Comparison of ENCODE assay signal across 14 cellular contexts in genomic region chr4:138680251-138680650, GRCh38.
DNase-seq lines count a peak whose midpoint lies in the region; ATAC-seq and TF ChIP-seq lines count a peak whose summit lies in the region.
"Had no signal": no experiment of that assay in that cellular context is flagged by ENCODE, and none has a peak within 500 bp of the region (broad histone marks: within the 10 kb centered on the region; RNA-seq: fewer than 3 reads in every experiment).

No MANE protein-coding gene starts in this region.

- no peaks in the 10 kb centered on the region for H4K20me1 ChIP-seq in GM23338 (replicated peaks; ENCODE audit: insufficient read depth)
- no peaks in the 10 kb centered on the region for H4K20me1 ChIP-seq in neural progenitor cell (ENCODE audit: low read depth)

- no peak overlapping the region for H3K4me3 ChIP-seq in GM23338
- H3K4me3 ChIP-seq in SJSA1: no peak overlapping the region
- H3K4me3 ChIP-seq in neural progenitor cell: no peak overlapping the region
- H3K4me3 ChIP-seq: A549, MG63, PC-9 had no signal

- H3K27me3 Mint-ChIP-seq in GM23338 (ENCODE audit: insufficient read depth, low read depth, poor library complexity): no peaks in the 10 kb centered on the region
- H3K27me3 Mint-ChIP-seq in neural progenitor cell (ENCODE audit: insufficient read depth, low read depth): no peaks in the 10 kb centered on the region
- H3K27me3 Mint-ChIP-seq in activated CD8-positive, alpha-beta T cell treated with anti-CD3 and anti-CD28 coated beads for 36 hours: peaks cover 10% of the 10 kb centered on the region

- H3K4me2 ChIP-seq in GM23338 (no peak overlapping the region), neural progenitor cell (no peak overlapping the region)

- H3F3A ChIP-seq in GM23338 (replicated peaks; ENCODE audit: low read depth) (no peaks in the 10 kb centered on the region), neural progenitor cell (ENCODE audit: low read depth) (peaks cover 10% of the 10 kb centered on the region)

- H2AFZ ChIP-seq in GM23338 (no peak overlapping the region), neural progenitor cell (replicated peaks) (peak overlapping the region; percentile 1)
- H2AFZ ChIP-seq: PC-9 had no signal

- H3K27me3 ChIP-seq in GM23338 (ENCODE audit: insufficient read depth): no peaks in the 10 kb centered on the region
- no peaks in the 10 kb centered on the region for H3K27me3 ChIP-seq in SJSA1 (replicated peaks)
- H3K27me3 ChIP-seq in neural progenitor cell: no peaks in the 10 kb centered on the region
- H3K27me3 ChIP-seq: BE2C, MG63 had no signal

- TF ChIP-seq CTCF in GM23338 (conservative IDR thresholded peaks at IDR 0.05; ENCODE audit: low read depth in 2 of 2): no peak
- TF ChIP-seq CTCF in neural progenitor cell (IDR thresholded peaks at IDR 0.05): no peak
- TF ChIP-seq CTCF in activated CD8-positive, alpha-beta T cell treated with anti-CD3 and anti-CD28 coated beads for 36 hours (IDR thresholded peaks at IDR 0.05): no peak

- no peak overlapping the region for H3K27ac ChIP-seq in GM23338 (ENCODE audit: low read depth)
- 0 out of 2 replicates have a peak overlapping the region, but pooled peaks have one; percentile 15 for H3K27ac ChIP-seq in SJSA1
- H3K27ac ChIP-seq in neural progenitor cell: no peak overlapping the region
- H3K27ac ChIP-seq: A549, PC-9, RWPE1 had no signal

- peaks cover 26% of the 10 kb centered on the region for H3K4me1 Mint-ChIP-seq in GM23338
- H3K4me1 Mint-ChIP-seq in neural progenitor cell: peaks cover 30% of the 10 kb centered on the region
- no peaks in the 10 kb centered on the region for H3K4me1 Mint-ChIP-seq in activated CD8-positive, alpha-beta T cell treated with anti-CD3 and anti-CD28 coated beads for 36 hours (ENCODE audit: low read depth)

- H3K36me3 Mint-ChIP-seq in GM23338 (ENCODE audit: low read depth) (no peaks in the 10 kb centered on the region), neural progenitor cell (peaks cover 3% of the 10 kb centered on the region)
- H3K36me3 Mint-ChIP-seq in activated CD8-positive, alpha-beta T cell treated with anti-CD3 and anti-CD28 coated beads for 36 hours (ENCODE audit: low read depth): no peaks in the 10 kb centered on the region

- H3K27ac Mint-ChIP-seq in GM23338 (peak overlapping the region; percentile 61; the same call in 1 of the 2 replicates), neural progenitor cell (no peak overlapping the region)
- no peak overlapping the region for H3K27ac Mint-ChIP-seq in activated CD8-positive, alpha-beta T cell treated with anti-CD3 and anti-CD28 coated beads for 36 hours

- intact Hi-C loops in activated CD8-positive, alpha-beta T cell treated with anti-CD3 and anti-CD28 coated beads for 36 hours (cut with micrococcal nuclease): no loop called here

- no peak for ATAC-seq in GM23338
- ATAC-seq in esophagus mucosa: peak; percentile 75
- ATAC-seq in GM21526 (IDR thresholded peaks at IDR 0.05; ENCODE audit: low FRiP score, unreplicated experiment): no peak
- ATAC-seq in activated CD8-positive, alpha-beta T cell treated with anti-CD3 and anti-CD28 coated beads for 36 hours: no peak

- 0 out of 2 replicates have a peak, but pooled peaks cover 7% of the 10 kb centered on the region for H3K9me2 ChIP-seq in GM23338 (ENCODE audit: insufficient read depth)

- POLR2A ChIA-PET in activated CD8-positive, alpha-beta T cell treated with anti-CD3 and anti-CD28 coated beads for 36 hours (lab: Charles Lee): no interaction called here

- H3K79me2 ChIP-seq in GM23338 (replicated peaks; ENCODE audit: insufficient read depth): no peaks in the 10 kb centered on the region
- H3K79me2 ChIP-seq in neural progenitor cell (ENCODE audit: low read depth): no peaks in the 10 kb centered on the region

- no peak overlapping the region for H3K9ac ChIP-seq in neural progenitor cell

- 0 out of 2 replicates have a peak, but pooled peaks cover 2% of the 10 kb centered on the region for H3K36me3 ChIP-seq in GM23338 (ENCODE audit: insufficient read depth)
- H3K36me3 ChIP-seq in SJSA1: no peaks in the 10 kb centered on the region
- no peaks in the 10 kb centered on the region for H3K36me3 ChIP-seq in neural progenitor cell
- H3K36me3 ChIP-seq: BE2C, MG63 had no signal

- H3K9me3 ChIP-seq in SJSA1 (replicated peaks) (no peaks in the 10 kb centered on the region), neural progenitor cell (ENCODE audit: low read depth) (no peaks in the 10 kb centered on the region)
- H3K9me3 ChIP-seq: A549, BE2C, MG63 had no signal

- CTCF ChIA-PET in activated CD8-positive, alpha-beta T cell treated with anti-CD3 and anti-CD28 coated beads for 36 hours (lab: Charles Lee): interaction anchor here (0.6 to 2.4 kb wide), 30 partner anchors 10 to 860 kb away, joined by 3 to 17 read pairs (median 4); no protein-coding TSS in a partner anchor

- no peak overlapping the region for H3K4me3 Mint-ChIP-seq in GM23338
- no peak overlapping the region for H3K4me3 Mint-ChIP-seq in neural progenitor cell
- no peak overlapping the region for H3K4me3 Mint-ChIP-seq in activated CD8-positive, alpha-beta T cell treated with anti-CD3 and anti-CD28 coated beads for 36 hours

- no peak for DNase-seq in GM23338 (ENCODE audit: low spot score)
- DNase-seq in SJSA1 (ENCODE audit: low read depth in 1 of 2, low spot score in 2 of 2): no peak
- no peak for DNase-seq in neural progenitor cell (ENCODE audit: low spot score)
- DNase-seq in KG1 (lab: John Stamatoyannopoulos, UW): no peak
- no peak for DNase-seq in NCI-H146 (lab: John Stamatoyannopoulos, UW)
- no peak for DNase-seq in activated CD8-positive, alpha-beta T cell treated with anti-CD3 and anti-CD28 coated beads for 36 hours
- DNase-seq: SIG-M5 had no signal

- H3K4me1 ChIP-seq in GM23338 (ENCODE audit: insufficient read depth) (peaks cover 26% of the 10 kb centered on the region), SJSA1 (replicated peaks) (peaks cover 8% of the 10 kb centered on the region), neural progenitor cell (peaks cover 23% of the 10 kb centered on the region)
- H3K4me1 ChIP-seq: BE2C had no signal

- H3K9me3 Mint-ChIP-seq in GM23338 (no peaks in the 10 kb centered on the region), neural progenitor cell (peaks cover 7% of the 10 kb centered on the region)
- no peaks in the 10 kb centered on the region for H3K9me3 Mint-ChIP-seq in activated CD8-positive, alpha-beta T cell treated with anti-CD3 and anti-CD28 coated beads for 36 hours

TF ChIP-seq in GM23338, 12 proteins besides CTCF, POLR2A, EP300 and RAD21 (continues in another document):
- no peak for TF ChIP-seq CREB1 (CRISPR knock-in tag; IDR thresholded peaks at IDR 0.05; ENCODE audit: low read depth)
- no peak for TF ChIP-seq POLR2AphosphoS5 (IDR thresholded peaks at IDR 0.05; ENCODE audit: low read depth)
- TF ChIP-seq EZH2phosphoT487 (IDR thresholded peaks at IDR 0.05; ENCODE audit: unreplicated experiment): no peak
- TF ChIP-seq NANOG (IDR thresholded peaks at IDR 0.05; ENCODE audit: borderline replicate concordance): no peak
- no peak for TF ChIP-seq STAT1 (IDR thresholded peaks at IDR 0.05; ENCODE audit: unreplicated experiment)
- TF ChIP-seq JUNB (IDR thresholded peaks at IDR 0.05; ENCODE audit: unreplicated experiment): no peak
- no peak for TF ChIP-seq EZH2 (IDR thresholded peaks at IDR 0.05; ENCODE audit: low read depth, unreplicated experiment)
- TF ChIP-seq ETS1 (IDR thresholded peaks at IDR 0.05): no peak
